Comparison of ENCODE assay signal across 1 cellular context in the genomic region with DNA sequence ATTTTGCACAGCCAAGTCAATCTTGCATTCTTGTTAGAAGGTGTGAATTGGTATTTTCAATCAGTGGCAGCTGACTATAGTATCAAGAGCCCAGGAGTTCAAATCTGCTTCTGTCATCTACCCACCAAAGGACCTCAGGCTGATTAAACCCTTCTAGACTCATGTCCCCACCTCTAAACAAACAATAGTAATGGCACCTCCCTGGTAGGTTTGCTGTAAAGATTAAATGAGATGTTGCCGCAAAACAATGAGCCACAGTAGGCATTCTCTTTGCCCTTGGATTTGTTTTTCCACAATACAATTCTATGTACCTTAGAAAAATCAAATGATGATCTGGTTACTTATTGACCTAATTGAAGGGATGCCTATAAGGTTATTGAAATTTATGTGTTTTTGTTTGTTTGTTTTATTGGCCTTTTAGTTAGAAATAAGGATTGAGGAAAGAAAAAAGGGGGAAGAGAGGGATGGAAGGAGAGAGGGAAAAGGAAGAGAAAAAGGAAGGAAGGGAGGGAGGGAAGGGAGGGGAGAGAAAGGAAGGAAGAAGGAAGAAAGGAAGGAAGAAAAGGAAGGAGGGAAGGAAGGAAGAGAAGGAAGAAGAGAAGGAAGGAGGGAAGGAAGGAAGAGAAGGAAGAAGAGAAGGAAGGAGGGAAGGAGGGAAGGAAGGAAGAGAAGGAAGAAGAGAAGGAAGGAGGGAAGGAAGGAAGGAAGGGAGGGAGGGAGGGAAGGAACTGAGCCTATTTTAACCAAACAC.
TF ChIP-seq lines count a peak whose summit lies in the region.

No MANE protein-coding gene starts in this region.

TF ChIP-seq in K562, 482 proteins besides CTCF, POLR2A, EP300 and RAD21:
- no peak for TF ChIP-seq ZNF175 (CRISPR knock-in tag; IDR thresholded peaks at IDR 0.05; ENCODE audit: low read depth)
- TF ChIP-seq, protein P1, sequence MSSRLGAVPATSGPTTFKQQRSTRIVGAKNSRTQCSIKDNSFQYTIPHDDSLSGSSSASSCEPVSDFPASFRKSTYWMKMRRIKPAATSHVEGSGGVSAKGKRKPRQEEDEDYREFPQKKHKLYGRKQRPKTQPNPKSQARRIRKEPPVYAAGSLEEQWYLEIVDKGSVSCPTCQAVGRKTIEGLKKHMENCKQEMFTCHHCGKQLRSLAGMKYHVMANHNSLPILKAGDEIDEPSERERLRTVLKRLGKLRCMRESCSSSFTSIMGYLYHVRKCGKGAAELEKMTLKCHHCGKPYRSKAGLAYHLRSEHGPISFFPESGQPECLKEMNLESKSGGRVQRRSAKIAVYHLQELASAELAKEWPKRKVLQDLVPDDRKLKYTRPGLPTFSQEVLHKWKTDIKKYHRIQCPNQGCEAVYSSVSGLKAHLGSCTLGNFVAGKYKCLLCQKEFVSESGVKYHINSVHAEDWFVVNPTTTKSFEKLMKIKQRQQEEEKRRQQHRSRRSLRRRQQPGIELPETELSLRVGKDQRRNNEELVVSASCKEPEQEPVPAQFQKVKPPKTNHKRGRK (tag; IDR thresholded peaks at IDR 0.05): peak; percentile 73
TF ChIP-seq in K562: peak in this region for 1.
